19 cellular contexts compared by ENCODE assay signal in the genomic region with DNA sequence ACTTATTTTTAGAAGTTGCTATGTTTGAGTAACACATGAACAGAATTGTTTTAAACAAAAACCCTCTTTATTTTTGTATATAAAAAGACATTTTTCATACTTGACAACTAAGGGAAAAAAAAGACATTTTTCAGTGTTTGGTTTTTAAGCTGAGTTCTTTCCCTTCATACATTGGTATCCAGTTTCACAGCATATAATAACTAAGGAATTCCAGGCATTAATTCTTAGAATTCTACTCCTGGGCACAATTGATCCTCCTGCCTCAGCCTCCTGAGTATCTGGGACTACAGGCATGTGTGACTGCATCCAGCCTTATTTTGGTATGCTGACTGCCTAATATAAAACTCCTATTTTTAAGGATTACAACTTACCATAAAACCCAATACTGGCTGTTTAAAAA. TPM values are rescaled to one million over a fixed set of nuclear protein-coding genes. Genes with fewer than 3 reads are reported as not detected.
DNase-seq lines count a peak whose midpoint lies in the region; ATAC-seq, FAIRE-seq and TF ChIP-seq lines count a peak whose summit lies in the region.
"Had no signal": no experiment of that assay in that cellular context is flagged by ENCODE, and none has a peak within 500 bp of the region (broad histone marks: within the 10 kb centered on the region; RNA-seq: fewer than 3 reads in every experiment).

No MANE protein-coding gene starts in this region.

- H3K27ac Mint-ChIP-seq in osteocyte (ENCODE audit: unreplicated experiment) = peak overlapping the region; percentile 87
- H3K27ac Mint-ChIP-seq: activated T-helper 2 cell treated with anti-CD3 and anti-CD28 coated beads, Interferon-gamma antibody, Interleukin-2, Interleukin-4, amounts not matched to agents 10 μg/mL and 5 μg/mL and 100 μg/mL, durations not matched to agents 14 hours and 24 hours and 36 hours; CD8-positive, alpha-beta T cell; endodermal cell had no signal

- DNase-seq in GM04503 (ENCODE audit: low read depth) = peak; percentile 46
- DNase-seq in RCC 7860 (ENCODE audit: low spot score) = no peak
- DNase-seq in dedifferentiated amniotic fluid mesenchymal stem cell (ENCODE audit: extremely low spot score) = peak; percentile 85
- no peak for DNase-seq in osteocyte (ENCODE audit: extremely low spot score, unreplicated experiment)
- DNase-seq in stimulated activated CD8-positive, alpha-beta memory T cell treated with anti-CD3 and anti-CD28 coated beads, Interleukin-4, amount 100 ng/mL, for 48 hours = no peak
- DNase-seq in stimulated activated CD4-positive, alpha-beta T cell treated with anti-CD3 and anti-CD28 coated beads, Interleukin-2, amount 100 ng/mL, for 48 hours = no peak
- DNase-seq in COLO829 (ENCODE audit: low spot score) = no peak
- DNase-seq: activated CD4-positive, alpha-beta T cell treated with anti-CD3 and anti-CD28 coated beads, Interleukin-2, amount 50 U/mL, for 4 hours; CD8-positive, alpha-beta T cell; endodermal cell; GDM1; heart left ventricle; Kasumi-1; left cardiac atrium; NCI-H187 treated with DMSO at 0.1 percent for 48 hours; stimulated activated naive CD4-positive, alpha-beta T cell treated with Interleukin-2 at 50 U/mL for 16 hours had no signal

- no peak overlapping the region for H3K4me3 Mint-ChIP-seq in osteocyte (ENCODE audit: unreplicated experiment)
- H3K4me3 Mint-ChIP-seq: CD8-positive, alpha-beta T cell; endodermal cell had no signal

- no peak for ATAC-seq in HG02970 (IDR thresholded peaks at IDR 0.05; ENCODE audit: low FRiP score, unreplicated experiment)
- ATAC-seq: CD8-positive, alpha-beta T cell; heart left ventricle; left cardiac atrium had no signal

- no peak for TF ChIP-seq CTCF in osteocyte (IDR thresholded peaks at IDR 0.05)

- H3K4me1 Mint-ChIP-seq in osteocyte (ENCODE audit: unreplicated experiment) = peaks cover 24% of the 10 kb centered on the region
- H3K4me1 Mint-ChIP-seq: endodermal cell had no signal

- no peaks in the 10 kb centered on the region for H3K27me3 Mint-ChIP-seq in osteocyte (ENCODE audit: unreplicated experiment)

- H3K36me3 Mint-ChIP-seq in osteocyte (ENCODE audit: unreplicated experiment) = no peaks in the 10 kb centered on the region
- H3K36me3 Mint-ChIP-seq: CD8-positive, alpha-beta T cell had no signal

- peak; percentile 30 for FAIRE-seq in RCC 7860 (lab: Jason Lieb, UNC)

- H3K9me3 Mint-ChIP-seq in osteocyte (ENCODE audit: unreplicated experiment) = no peaks in the 10 kb centered on the region
- H3K9me3 Mint-ChIP-seq: activated T-helper 2 cell treated with anti-CD3 and anti-CD28 coated beads, Interferon-gamma antibody, Interleukin-2, Interleukin-4, amounts not matched to agents 10 μg/mL and 5 μg/mL and 100 μg/mL, durations not matched to agents 14 hours and 24 hours and 36 hours; CD8-positive, alpha-beta T cell; endodermal cell had no signal

RNA-seq across cellular contexts. Expression of gene FBXO47, which starts 8.4 kb away (rescaled TPM):
- total RNA-seq in osteocyte = not detected in 2 replicates
- total RNA-seq: activated T-helper 2 cell treated with anti-CD3 and anti-CD28 coated beads, Interferon-gamma antibody, Interleukin-2, Interleukin-4, amounts not matched to agents 10 μg/mL and 5 μg/mL and 100 μg/mL, durations not matched to agents 14 hours and 24 hours and 36 hours; CD8-positive, alpha-beta T cell; endodermal cell; left cardiac atrium; right atrium auricular region had no signal

Comparison
In these comparisons a context has a peak if more than half of its experiments do, and no peak if none do; other contexts are left out.
1. DNase-seq: peak in GM04503 (single experiment) and dedifferentiated amniotic fluid mesenchymal stem cell (single experiment); none in RCC 7860 (single experiment), osteocyte (single experiment), stimulated activated CD8-positive, alpha-beta memory T cell treated with anti-CD3 and anti-CD28 coated beads, Interleukin-4, amount 100 ng/mL, for 48 hours (single experiment), stimulated activated CD4-positive, alpha-beta T cell treated with anti-CD3 and anti-CD28 coated beads, Interleukin-2, amount 100 ng/mL, for 48 hours (0 of 2) and COLO829 (single experiment).